In genomic region chr15:83010709-83011270, GRCh38 we compare ENCODE assay signal across 8 cellular contexts. TPM values are rescaled to one million over a fixed set of nuclear protein-coding genes. Genes with fewer than 3 reads are reported as not detected.
DNase-seq lines count a peak whose midpoint lies in the region; ATAC-seq, FAIRE-seq and TF ChIP-seq lines count a peak whose summit lies in the region.

No MANE protein-coding gene starts in this region.

- H3K36me3 ChIP-seq in HUES48 (ENCODE audit: control insufficient read depth, insufficient read depth, low read length) (peaks cover 32% of the 10 kb centered on the region), Peyer's patch (peaks cover 0 to 39% (median 0%) of the 10 kb centered on the region in 3 donors)

- peak overlapping the region; percentile 97 for H3K4me3 Mint-ChIP-seq in nephron progenitor cell
- H3K4me3 Mint-ChIP-seq in stimulated activated naive CD8-positive, alpha-beta T cell treated with anti-CD3 and anti-CD28 coated beads, Interleukin-15, Interleukin-2, amounts not matched to agents 100 ng/mL and 50 ng/mL, for 24 hours = peak overlapping the region; percentile 92

- H3K9ac ChIP-seq in HUES48 (ENCODE audit: low read depth, low read length) = peak overlapping the region; percentile 73

- peaks cover 15% of the 10 kb centered on the region for H3K4me1 ChIP-seq in HUES48 (ENCODE audit: control insufficient read depth, insufficient read depth, low read length)
- H3K4me1 ChIP-seq in Peyer's patch = peaks cover 0 to 21% (median 8%) of the 10 kb centered on the region in 4 donors

- H3K9me3 ChIP-seq in HUES48 (ENCODE audit: control insufficient read depth, insufficient read depth, low read length) (no peaks in the 10 kb centered on the region), Peyer's patch (no peaks in the 10 kb centered on the region)

- H3K27ac Mint-ChIP-seq in nephron progenitor cell = peak overlapping the region; percentile 95
- peak overlapping the region; percentile 89 for H3K27ac Mint-ChIP-seq in stimulated activated naive CD8-positive, alpha-beta T cell treated with anti-CD3 and anti-CD28 coated beads, Interleukin-15, Interleukin-2, amounts not matched to agents 100 ng/mL and 50 ng/mL, for 24 hours

- FAIRE-seq in D721Med (lab: Jason Lieb, UNC) = no peak

- peaks cover 17% of the 10 kb centered on the region for H3K9me3 Mint-ChIP-seq in nephron progenitor cell
- peaks cover 14% of the 10 kb centered on the region for H3K9me3 Mint-ChIP-seq in stimulated activated naive CD8-positive, alpha-beta T cell treated with anti-CD3 and anti-CD28 coated beads, Interleukin-15, Interleukin-2, amounts not matched to agents 100 ng/mL and 50 ng/mL, for 24 hours

- no peaks in the 10 kb centered on the region for H3K27me3 Mint-ChIP-seq in nephron progenitor cell (ENCODE audit: low read depth, poor library complexity)
- no peaks in the 10 kb centered on the region for H3K27me3 Mint-ChIP-seq in stimulated activated naive CD8-positive, alpha-beta T cell treated with anti-CD3 and anti-CD28 coated beads, Interleukin-15, Interleukin-2, amounts not matched to agents 100 ng/mL and 50 ng/mL, for 24 hours

- H3K4me3 ChIP-seq in HUES48 (ENCODE audit: low read depth, low read length) = peak overlapping the region; percentile 93
- peak overlapping the region; percentile 67 to 94 (median 80) for H3K4me3 ChIP-seq in Peyer's patch

- peak overlapping the region; percentile 86 for H3K27ac ChIP-seq in HUES48 (ENCODE audit: low read depth, low read length)
- H3K27ac ChIP-seq in Peyer's patch = peak overlapping the region; percentile 70 to 90 (median 84)

- no peak for DNase-seq in D721Med (ENCODE audit: insufficient read length, low spot score)
- DNase-seq in Peyer's patch = peak; percentile 55 to 87 (median 84)
- DNase-seq in activated T-helper 1 cell treated with anti-CD3 and anti-CD28 coated beads, Interleukin-2, amount 50 U/mL, for 16 hours (ENCODE audit: low read depth in 1 of 2, low spot score in 1 of 2) = peak; percentile 49 to 54
- peak; percentile 72 for DNase-seq in fibroblast of the conjunctiva (ENCODE audit: low read depth)
- DNase-seq in nephron progenitor cell = peak; percentile 62

- no peaks in the 10 kb centered on the region for H3K27me3 ChIP-seq in HUES48 (ENCODE audit: control insufficient read depth, insufficient read depth, low read length)
- no peaks in the 10 kb centered on the region for H3K27me3 ChIP-seq in Peyer's patch

- peaks cover 75% of the 10 kb centered on the region for H3K36me3 Mint-ChIP-seq in nephron progenitor cell (ENCODE audit: low read depth)
- H3K36me3 Mint-ChIP-seq in stimulated activated naive CD8-positive, alpha-beta T cell treated with anti-CD3 and anti-CD28 coated beads, Interleukin-15, Interleukin-2, amounts not matched to agents 100 ng/mL and 50 ng/mL, for 24 hours (ENCODE audit: low read depth) = peaks cover 49% of the 10 kb centered on the region

- H3K4me1 Mint-ChIP-seq in nephron progenitor cell = peaks cover 48% of the 10 kb centered on the region
- peaks cover 44% of the 10 kb centered on the region for H3K4me1 Mint-ChIP-seq in stimulated activated naive CD8-positive, alpha-beta T cell treated with anti-CD3 and anti-CD28 coated beads, Interleukin-15, Interleukin-2, amounts not matched to agents 100 ng/mL and 50 ng/mL, for 24 hours (ENCODE audit: low read depth)

- TF ChIP-seq CTCF in D721Med (IDR thresholded peaks at IDR 0.05; ENCODE audit: insufficient read depth, missing control alignments) = peak; percentile 92
- peak; percentile 30 to 80 (median 70) for TF ChIP-seq CTCF in Peyer's patch (IDR thresholded peaks at IDR 0.05)
- peak; percentile 62 for TF ChIP-seq CTCF in nephron progenitor cell (IDR thresholded peaks at IDR 0.05)

- peak; percentile 50 for ATAC-seq in GM21423 (IDR thresholded peaks at IDR 0.05; ENCODE audit: unreplicated experiment)

- no peak for TF ChIP-seq POLR2A in Peyer's patch (IDR thresholded peaks at IDR 0.05)

RNA-seq across cellular contexts. Expression of gene C15orf40, which starts 0.6 kb away (rescaled TPM):
- total RNA-seq in Peyer's patch = 10 to 100 TPM; 10.7 to 33.8 (median 19.9) TPM

RNA-seq across cellular contexts. Expression of gene RAMAC, which starts 24.8 kb away (rescaled TPM):
- total RNA-seq in Peyer's patch = 10 to 100 TPM in 3 of 4 donors, 1 to 10 TPM in 1; 4.5 to 13.0 (median 10.9) TPM

RNA-seq across cellular contexts. Expression of gene BTBD1, which starts 56.3 kb away (rescaled TPM):
- total RNA-seq in Peyer's patch = 10 to 100 TPM; 58.7 to 74.6 (median 68.9) TPM

RNA-seq across cellular contexts. Expression of gene HOMER2, which starts 58.3 kb away (rescaled TPM):
- total RNA-seq in Peyer's patch = 1 to 10 TPM; 2.2 to 4.3 (median 3.3) TPM
